1 cellular context compared by ENCODE assay signal in the genomic region with DNA sequence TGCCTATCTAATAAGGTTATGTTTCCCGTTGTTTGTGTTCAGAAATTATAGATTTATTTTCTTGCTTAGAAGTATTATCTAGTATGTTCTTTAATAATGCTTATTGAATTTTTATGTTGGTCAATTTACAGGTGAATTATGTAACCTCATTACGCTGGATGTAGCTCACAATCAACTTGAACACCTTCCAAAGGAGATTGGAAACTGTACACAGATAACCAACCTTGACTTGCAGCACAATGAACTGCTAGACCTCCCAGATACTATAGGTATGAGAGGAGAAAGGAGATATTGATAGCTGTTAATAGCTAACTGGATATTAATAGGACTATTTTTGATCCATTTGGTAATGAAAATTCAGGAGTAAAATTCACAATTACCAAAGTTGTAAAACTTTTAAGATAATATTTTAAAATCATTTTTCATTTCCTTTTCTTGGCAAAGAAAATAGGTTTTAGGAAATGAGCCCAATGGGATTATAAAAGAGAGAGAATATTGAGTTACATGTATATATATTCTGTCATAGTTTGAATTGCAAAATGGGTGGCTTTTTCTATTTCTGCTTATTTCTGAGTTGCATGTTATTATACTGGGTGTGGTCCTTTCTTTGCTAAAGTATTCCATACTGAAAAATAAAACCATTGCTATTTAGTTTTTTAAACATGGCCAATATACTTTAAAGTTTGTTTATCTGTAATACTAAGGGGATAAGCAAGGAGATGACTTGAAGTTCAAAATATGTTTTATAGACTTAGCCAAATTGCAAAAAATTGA.
TF ChIP-seq lines count a peak whose summit lies in the region.

No MANE protein-coding gene starts in this region.

TF ChIP-seq in IMR-90, 13 proteins besides CTCF, POLR2A, EP300 and RAD21 (continued from another document):
- TF ChIP-seq, protein P1, sequence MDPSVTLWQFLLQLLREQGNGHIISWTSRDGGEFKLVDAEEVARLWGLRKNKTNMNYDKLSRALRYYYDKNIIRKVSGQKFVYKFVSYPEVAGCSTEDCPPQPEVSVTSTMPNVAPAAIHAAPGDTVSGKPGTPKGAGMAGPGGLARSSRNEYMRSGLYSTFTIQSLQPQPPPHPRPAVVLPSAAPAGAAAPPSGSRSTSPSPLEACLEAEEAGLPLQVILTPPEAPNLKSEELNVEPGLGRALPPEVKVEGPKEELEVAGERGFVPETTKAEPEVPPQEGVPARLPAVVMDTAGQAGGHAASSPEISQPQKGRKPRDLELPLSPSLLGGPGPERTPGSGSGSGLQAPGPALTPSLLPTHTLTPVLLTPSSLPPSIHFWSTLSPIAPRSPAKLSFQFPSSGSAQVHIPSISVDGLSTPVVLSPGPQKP (IDR thresholded peaks at IDR 0.05; ENCODE audit: borderline replicate concordance, low read depth, low read length), result no peak
- no peak for TF ChIP-seq CEBPB (IDR thresholded peaks at IDR 0.05; ENCODE audit: low read depth, low read length)
- no peak for TF ChIP-seq CHD1 (IDR thresholded peaks at IDR 0.05; ENCODE audit: low read depth, low read length)
- TF ChIP-seq MAZ (IDR thresholded peaks at IDR 0.05; ENCODE audit: borderline replicate concordance, low read depth, low read length), result no peak
- TF ChIP-seq MXI1 (IDR thresholded peaks at IDR 0.05; ENCODE audit: borderline replicate concordance, low read depth, low read length), result no peak
